In the genomic region with DNA sequence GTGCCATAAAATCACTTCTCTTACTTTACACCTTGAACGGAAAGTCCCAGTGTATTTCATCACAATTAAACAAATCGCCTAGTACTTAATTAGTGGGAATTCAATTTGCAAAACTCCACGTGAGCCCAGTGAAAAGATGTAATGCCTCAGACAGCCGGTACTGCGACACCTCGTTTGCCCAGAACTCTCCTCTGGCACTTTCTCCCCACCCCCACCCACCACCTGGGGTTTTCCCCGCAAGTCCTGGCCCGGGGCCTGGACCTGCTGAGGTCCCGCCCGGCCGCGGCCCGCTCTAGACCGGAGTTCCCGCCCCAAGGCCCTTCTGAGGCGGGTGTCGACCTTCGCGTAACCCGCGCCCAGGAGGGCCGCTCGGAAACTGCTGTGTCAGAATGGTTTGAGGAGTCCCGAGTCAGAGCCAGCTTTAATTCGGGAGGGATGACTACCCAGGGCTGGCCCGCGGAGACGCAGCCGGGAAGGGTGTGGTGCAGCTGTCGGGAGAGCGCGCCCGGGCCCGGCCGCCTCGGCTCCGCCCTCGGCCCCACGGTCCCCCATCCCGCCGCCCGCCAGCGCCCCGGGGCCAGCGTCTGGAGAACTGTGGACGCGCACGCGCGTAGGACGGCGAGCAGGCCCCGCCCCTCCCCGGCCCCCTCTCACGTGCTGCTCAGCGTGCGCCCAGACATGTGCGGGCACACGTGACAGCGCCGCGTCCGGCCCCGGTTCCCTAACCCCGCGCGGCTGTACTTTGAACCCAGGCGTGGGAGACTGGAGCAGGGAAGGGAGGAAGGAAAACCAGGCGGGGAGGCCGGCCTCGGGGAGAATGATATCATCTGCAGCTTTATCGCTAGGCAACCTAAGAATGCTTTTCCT, we compare ENCODE assay signal across 8 cellular contexts. TPM values are rescaled to one million over a fixed set of nuclear protein-coding genes. Genes with fewer than 3 reads are reported as not detected.
DNase-seq lines count a peak whose midpoint lies in the region; ATAC-seq and TF ChIP-seq lines count a peak whose summit lies in the region.

No MANE protein-coding gene starts in this region.

- H3K27me3 ChIP-seq in ACC112 (ENCODE audit: insufficient read depth, low read length) (no peaks in the 10 kb centered on the region), liver (ENCODE audit: control insufficient read depth in 4 of 4, insufficient read depth in 4 of 4, low read length in 3 of 4) (no peaks in the 10 kb centered on the region)

- no peaks in the 10 kb centered on the region for H3K79me2 ChIP-seq in ACC112 (ENCODE audit: control insufficient read depth, insufficient read depth, low read length, unreplicated experiment)

- peak overlapping the region; percentile 85 for H3K27ac ChIP-seq in ACC112 (ENCODE audit: low read depth, low read length)
- peak overlapping the region; percentile 92 to 93 for H3K27ac ChIP-seq in liver (ENCODE audit: low read depth in 1 of 2, low read length in 2 of 2)

- H2AFZ ChIP-seq in ACC112 (ENCODE audit: low read length, unreplicated experiment): peak overlapping the region; percentile 97

- peak overlapping the region in 1 of 2 donors; percentile 36 for H3K9ac ChIP-seq in liver (ENCODE audit: low read depth in 1 of 2, low read length in 2 of 2)

- WGBS in liver: under 1% methylated on average over 72 of the region's 72 CpGs

- peak; percentile 26 to 45 for TF ChIP-seq RAD21 in liver (IDR thresholded peaks at IDR 0.05)

- peak; percentile 27 for TF ChIP-seq CTCF in liver (IDR thresholded peaks at IDR 0.05; ENCODE audit: low read depth, low read length, missing input control)

- H3K36me3 ChIP-seq in ACC112 (ENCODE audit: insufficient read depth, low read length) (no peaks in the 10 kb centered on the region), liver (ENCODE audit: control insufficient read depth in 4 of 4, insufficient read depth in 3 of 4, low read depth in 1 of 4, low read length in 3 of 4) (no peaks in the 10 kb centered on the region)

- peak; percentile 58 to 85 for DNase-seq in NCI-H446 (lab: John Stamatoyannopoulos, UW)
- DNase-seq in activated CD4-positive, alpha-beta T cell treated with anti-CD3 and anti-CD28 coated beads, Interleukin-2, amount 50 U/mL, for 24 hours (ENCODE audit: low read depth in 1 of 2, low spot score in 1 of 2): peak; percentile 58 to 70
- DNase-seq in dermis microvascular lymphatic vessel endothelial cell (ENCODE audit: low read depth in 2 of 2): peak; percentile 73 to 93
- DNase-seq in stimulated activated CD4-positive, alpha-beta T cell treated with anti-CD3 and anti-CD28 coated beads, Interleukin-2, amount 100 ng/mL, for 48 hours: peak; percentile 65 to 67

- H3K4me3 ChIP-seq in ACC112 (ENCODE audit: low read depth, low read length) (peak overlapping the region; percentile 83), liver (ENCODE audit: low read depth in 1 of 3, low read length in 3 of 3) (peak overlapping the region; percentile 52 to 59 (median 53))

- H3K4me1 ChIP-seq in ACC112 (ENCODE audit: control insufficient read depth, insufficient read depth, low read length, unreplicated experiment) (peaks cover 17% of the 10 kb centered on the region), liver (ENCODE audit: control insufficient read depth in 4 of 4, insufficient read depth in 4 of 4, low read length in 3 of 4) (peaks cover 6 to 17% (median 11%) of the 10 kb centered on the region in 4 donors)

- ATAC-seq in GM18508 (IDR thresholded peaks at IDR 0.05; ENCODE audit: insufficient read depth, unreplicated experiment) (peak; percentile 43), HG02973 (IDR thresholded peaks at IDR 0.05; ENCODE audit: unreplicated experiment) (peak; percentile 66)

- no peaks in the 10 kb centered on the region for H3K9me3 ChIP-seq in liver (ENCODE audit: control insufficient read depth in 4 of 4, low read length in 3 of 4)

TF ChIP-seq in liver, 16 proteins besides CTCF, POLR2A, EP300 and RAD21:
- TF ChIP-seq, protein P1, sequence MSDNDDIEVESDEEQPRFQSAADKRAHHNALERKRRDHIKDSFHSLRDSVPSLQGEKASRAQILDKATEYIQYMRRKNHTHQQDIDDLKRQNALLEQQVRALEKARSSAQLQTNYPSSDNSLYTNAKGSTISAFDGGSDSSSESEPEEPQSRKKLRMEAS (IDR thresholded peaks at IDR 0.05): peak; percentile 97
- TF ChIP-seq HNF4G (IDR thresholded peaks at IDR 0.05): peak; percentile 93
- TF ChIP-seq, protein P2, sequence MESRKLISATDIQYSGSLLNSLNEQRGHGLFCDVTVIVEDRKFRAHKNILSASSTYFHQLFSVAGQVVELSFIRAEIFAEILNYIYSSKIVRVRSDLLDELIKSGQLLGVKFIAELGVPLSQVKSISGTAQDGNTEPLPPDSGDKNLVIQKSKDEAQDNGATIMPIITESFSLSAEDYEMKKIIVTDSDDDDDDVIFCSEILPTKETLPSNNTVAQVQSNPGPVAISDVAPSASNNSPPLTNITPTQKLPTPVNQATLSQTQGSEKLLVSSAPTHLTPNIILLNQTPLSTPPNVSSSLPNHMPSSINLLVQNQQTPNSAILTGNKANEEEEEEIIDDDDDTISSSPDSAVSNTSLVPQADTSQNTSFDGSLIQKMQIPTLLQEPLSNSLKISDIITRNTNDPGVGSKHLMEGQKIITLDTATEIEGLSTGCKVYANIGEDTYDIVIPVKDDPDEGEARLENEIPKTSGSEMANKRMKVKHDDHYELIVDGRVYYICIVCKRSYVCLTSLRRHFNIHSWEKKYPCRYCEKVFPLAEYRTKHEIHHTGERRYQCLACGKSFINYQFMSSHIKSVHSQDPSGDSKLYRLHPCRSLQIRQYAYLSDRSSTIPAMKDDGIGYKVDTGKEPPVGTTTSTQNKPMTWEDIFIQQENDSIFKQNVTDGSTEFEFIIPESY (IDR thresholded peaks at IDR 0.05): peak; percentile 64
- TF ChIP-seq TAF1 (conservative IDR thresholded peaks at IDR 0.05): no peak
- TF ChIP-seq EGR1 (IDR thresholded peaks at IDR 0.05; ENCODE audit: low read depth in 2 of 2): peak; percentile 55 to 92
- peak; percentile 68 for TF ChIP-seq YY1 (IDR thresholded peaks at IDR 0.05)
- TF ChIP-seq FOXA1 (IDR thresholded peaks at IDR 0.05): peak; percentile 82
- TF ChIP-seq HNF4A (conservative IDR thresholded peaks at IDR 0.05): peak; percentile 92 to 95
- TF ChIP-seq, protein P3, sequence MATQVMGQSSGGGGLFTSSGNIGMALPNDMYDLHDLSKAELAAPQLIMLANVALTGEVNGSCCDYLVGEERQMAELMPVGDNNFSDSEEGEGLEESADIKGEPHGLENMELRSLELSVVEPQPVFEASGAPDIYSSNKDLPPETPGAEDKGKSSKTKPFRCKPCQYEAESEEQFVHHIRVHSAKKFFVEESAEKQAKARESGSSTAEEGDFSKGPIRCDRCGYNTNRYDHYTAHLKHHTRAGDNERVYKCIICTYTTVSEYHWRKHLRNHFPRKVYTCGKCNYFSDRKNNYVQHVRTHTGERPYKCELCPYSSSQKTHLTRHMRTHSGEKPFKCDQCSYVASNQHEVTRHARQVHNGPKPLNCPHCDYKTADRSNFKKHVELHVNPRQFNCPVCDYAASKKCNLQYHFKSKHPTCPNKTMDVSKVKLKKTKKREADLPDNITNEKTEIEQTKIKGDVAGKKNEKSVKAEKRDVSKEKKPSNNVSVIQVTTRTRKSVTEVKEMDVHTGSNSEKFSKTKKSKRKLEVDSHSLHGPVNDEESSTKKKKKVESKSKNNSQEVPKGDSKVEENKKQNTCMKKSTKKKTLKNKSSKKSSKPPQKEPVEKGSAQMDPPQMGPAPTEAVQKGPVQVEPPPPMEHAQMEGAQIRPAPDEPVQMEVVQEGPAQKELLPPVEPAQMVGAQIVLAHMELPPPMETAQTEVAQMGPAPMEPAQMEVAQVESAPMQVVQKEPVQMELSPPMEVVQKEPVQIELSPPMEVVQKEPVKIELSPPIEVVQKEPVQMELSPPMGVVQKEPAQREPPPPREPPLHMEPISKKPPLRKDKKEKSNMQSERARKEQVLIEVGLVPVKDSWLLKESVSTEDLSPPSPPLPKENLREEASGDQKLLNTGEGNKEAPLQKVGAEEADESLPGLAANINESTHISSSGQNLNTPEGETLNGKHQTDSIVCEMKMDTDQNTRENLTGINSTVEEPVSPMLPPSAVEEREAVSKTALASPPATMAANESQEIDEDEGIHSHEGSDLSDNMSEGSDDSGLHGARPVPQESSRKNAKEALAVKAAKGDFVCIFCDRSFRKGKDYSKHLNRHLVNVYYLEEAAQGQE (IDR thresholded peaks at IDR 0.05): no peak
- TF ChIP-seq, protein P4, sequence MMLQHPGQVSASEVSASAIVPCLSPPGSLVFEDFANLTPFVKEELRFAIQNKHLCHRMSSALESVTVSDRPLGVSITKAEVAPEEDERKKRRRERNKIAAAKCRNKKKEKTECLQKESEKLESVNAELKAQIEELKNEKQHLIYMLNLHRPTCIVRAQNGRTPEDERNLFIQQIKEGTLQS (IDR thresholded peaks at IDR 0.05): no peak
- TF ChIP-seq FOXA2 (IDR thresholded peaks at IDR 0.05): no peak
- TF ChIP-seq NR2F2 (IDR thresholded peaks at IDR 0.05): peak; percentile 57
- TF ChIP-seq JUND (IDR thresholded peaks at IDR 0.05): peak; percentile 73 to 84
- peak; percentile 79 to 84 for TF ChIP-seq RXRA (IDR thresholded peaks at IDR 0.05)
- peak; percentile 89 for TF ChIP-seq SP1 (IDR thresholded peaks at IDR 0.05)
- peak in 1 of 2 donors; percentile 67 for TF ChIP-seq GABPA (IDR thresholded peaks at IDR 0.05 in 1 of 2, conservative IDR thresholded peaks at IDR 0.05 in 1 of 2)

RNA-seq across cellular contexts. Expression of a gene that starts 10.8 kb away (rescaled TPM):
- total RNA-seq in dermis microvascular lymphatic vessel endothelial cell (under 0.01 and 0.13 TPM in 2 replicates), liver (under 1 TPM in 1 of 2 donors, not detected in 1; 0.17 TPM)
- under 1 TPM; 0.23 to 0.29 TPM for polyA plus RNA-seq in liver

Comparison
In these comparisons a context has a peak if more than half of its experiments do, and no peak if none do; other contexts are left out.
1. Peak in every context shown above with its lines: DNase-seq, ATAC-seq, H3K4me3 ChIP-seq and H3K27ac ChIP-seq.